ENCODE assay signal across 8 cellular contexts in the genomic region with DNA sequence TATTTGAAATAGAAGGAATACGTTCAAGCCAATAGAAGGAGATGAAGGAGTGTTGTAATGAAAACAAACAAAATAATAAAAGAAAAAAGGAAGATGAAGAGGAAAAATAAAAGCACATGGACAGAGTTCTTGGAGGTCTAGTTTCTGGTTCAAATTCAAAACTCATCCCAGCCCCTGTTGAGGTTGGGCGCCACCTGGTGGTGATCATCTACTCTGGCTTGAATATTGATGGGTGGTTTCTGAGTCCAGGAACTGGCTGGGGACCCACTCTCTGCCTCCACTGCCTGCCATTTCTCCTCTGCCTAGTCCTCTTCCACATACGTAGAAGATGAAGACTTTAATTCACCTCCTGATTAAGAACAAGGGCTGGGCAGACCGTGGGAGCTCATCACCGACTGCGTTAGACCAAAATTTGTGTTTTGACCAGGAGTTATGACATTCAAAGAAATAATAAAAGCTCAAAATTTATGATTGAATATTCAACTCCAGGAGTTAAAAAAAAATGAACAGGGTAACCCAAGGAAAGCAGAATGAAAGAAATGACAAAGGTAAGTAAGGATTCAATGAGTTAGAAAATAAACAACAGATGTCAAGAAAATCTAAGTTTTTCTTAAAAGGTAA.
DNase-seq lines count a peak whose midpoint lies in the region; ATAC-seq and TF ChIP-seq lines count a peak whose summit lies in the region.

No MANE protein-coding gene starts in this region.

- intact Hi-C loops in right lobe of liver (cut with DNase I) = loop anchor here in 1 of 2 donors (5.0 kb wide), 1 partner anchor 90 kb away; no protein-coding TSS in a partner anchor

- H3K36me3 ChIP-seq in right lobe of liver = no peaks in the 10 kb centered on the region

- TF ChIP-seq POLR2A in right lobe of liver (IDR thresholded peaks at IDR 0.05) = no peak

- H3K27ac ChIP-seq in coronary artery (no peak overlapping the region), right lobe of liver (no peak overlapping the region)

- TF ChIP-seq CTCF in coronary artery (IDR thresholded peaks at IDR 0.05) (peak; percentile 78), right lobe of liver (IDR thresholded peaks at IDR 0.05) (peak; percentile 77 to 91 (median 88))

- 33% methylated on average over 6 of the region's 6 CpGs for WGBS in right lobe of liver (ENCODE audit: insufficient coverage, low coverage, low lambda C conversion rate, missing lambda C conversion rate)

- H3K9me3 ChIP-seq in right lobe of liver = no peaks in the 10 kb centered on the region

- DNase-seq in GDM1 (lab: John Stamatoyannopoulos, UW) (peak; percentile 44), NCI-H510A treated with DMSO at 0.1 percent for 48 hours (lab: John Stamatoyannopoulos, UW) (peak; percentile 54), coronary artery (ENCODE audit: low spot score) (no peak), right lobe of liver (peak; percentile 63 to 81 (median 80))
- peak; percentile 83 for DNase-seq in activated CD4-positive, alpha-beta T cell treated with anti-CD3 and anti-CD28 coated beads for 48 hours
- DNase-seq in stimulated activated CD8-positive, alpha-beta memory T cell treated with anti-CD3 and anti-CD28 coated beads, Interleukin-12 subunit alpha, Interleukin-12 subunit beta, amount 100 ng/mL, for 4 hours (ENCODE audit: low read depth) = peak; percentile 15

- H3K4me1 ChIP-seq in right lobe of liver = no peaks in the 10 kb centered on the region

- H3K27me3 ChIP-seq in right lobe of liver = no peaks in the 10 kb centered on the region

- ATAC-seq in HG03103 (IDR thresholded peaks at IDR 0.05; ENCODE audit: low read depth, unreplicated experiment) (peak; percentile 71), right lobe of liver (peak; percentile 92 to 94 (median 94)), GM18870 (IDR thresholded peaks at IDR 0.05; ENCODE audit: unreplicated experiment) (no peak)

- H3K4me3 ChIP-seq in coronary artery (no peak overlapping the region), right lobe of liver (no peak overlapping the region)
